1 cellular context compared by ENCODE assay signal in the genomic region with DNA sequence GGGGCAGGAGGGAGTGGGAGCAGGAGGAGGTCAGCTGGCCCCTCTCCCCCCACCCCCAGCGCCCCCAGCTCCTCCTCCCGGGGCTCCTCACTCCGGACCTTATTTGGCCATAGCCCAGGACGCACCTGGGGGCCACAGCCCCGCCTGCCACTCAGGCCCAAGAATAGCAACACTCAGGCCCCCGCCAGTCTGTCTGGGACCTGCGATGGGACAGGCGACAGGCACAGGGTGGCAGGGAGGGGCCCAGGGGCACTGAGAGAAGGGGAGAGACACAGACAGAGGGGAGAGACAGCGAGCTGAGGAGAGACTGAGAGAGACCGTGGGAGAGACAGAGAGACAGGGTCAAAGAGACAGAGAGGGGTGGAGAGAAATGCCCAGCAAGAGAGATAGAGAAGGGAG.
TF ChIP-seq lines count a peak whose summit lies in the region.

No MANE protein-coding gene starts in this region.

TF ChIP-seq in WTC11, 78 proteins besides CTCF, POLR2A, EP300 and RAD21 (continued from another document):
- TF ChIP-seq, protein P1, sequence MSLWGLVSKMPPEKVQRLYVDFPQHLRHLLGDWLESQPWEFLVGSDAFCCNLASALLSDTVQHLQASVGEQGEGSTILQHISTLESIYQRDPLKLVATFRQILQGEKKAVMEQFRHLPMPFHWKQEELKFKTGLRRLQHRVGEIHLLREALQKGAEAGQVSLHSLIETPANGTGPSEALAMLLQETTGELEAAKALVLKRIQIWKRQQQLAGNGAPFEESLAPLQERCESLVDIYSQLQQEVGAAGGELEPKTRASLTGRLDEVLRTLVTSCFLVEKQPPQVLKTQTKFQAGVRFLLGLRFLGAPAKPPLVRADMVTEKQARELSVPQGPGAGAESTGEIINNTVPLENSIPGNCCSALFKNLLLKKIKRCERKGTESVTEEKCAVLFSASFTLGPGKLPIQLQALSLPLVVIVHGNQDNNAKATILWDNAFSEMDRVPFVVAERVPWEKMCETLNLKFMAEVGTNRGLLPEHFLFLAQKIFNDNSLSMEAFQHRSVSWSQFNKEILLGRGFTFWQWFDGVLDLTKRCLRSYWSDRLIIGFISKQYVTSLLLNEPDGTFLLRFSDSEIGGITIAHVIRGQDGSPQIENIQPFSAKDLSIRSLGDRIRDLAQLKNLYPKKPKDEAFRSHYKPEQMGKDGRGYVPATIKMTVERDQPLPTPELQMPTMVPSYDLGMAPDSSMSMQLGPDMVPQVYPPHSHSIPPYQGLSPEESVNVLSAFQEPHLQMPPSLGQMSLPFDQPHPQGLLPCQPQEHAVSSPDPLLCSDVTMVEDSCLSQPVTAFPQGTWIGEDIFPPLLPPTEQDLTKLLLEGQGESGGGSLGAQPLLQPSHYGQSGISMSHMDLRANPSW (CRISPR knock-in tag; conservative IDR thresholded peaks at IDR 0.05; ENCODE audit: low read depth), result no peak
- TF ChIP-seq, protein P2, sequence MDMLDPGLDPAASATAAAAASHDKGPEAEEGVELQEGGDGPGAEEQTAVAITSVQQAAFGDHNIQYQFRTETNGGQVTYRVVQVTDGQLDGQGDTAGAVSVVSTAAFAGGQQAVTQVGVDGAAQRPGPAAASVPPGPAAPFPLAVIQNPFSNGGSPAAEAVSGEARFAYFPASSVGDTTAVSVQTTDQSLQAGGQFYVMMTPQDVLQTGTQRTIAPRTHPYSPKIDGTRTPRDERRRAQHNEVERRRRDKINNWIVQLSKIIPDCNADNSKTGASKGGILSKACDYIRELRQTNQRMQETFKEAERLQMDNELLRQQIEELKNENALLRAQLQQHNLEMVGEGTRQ (CRISPR knock-in tag; IDR thresholded peaks at IDR 0.05), result no peak
- TF ChIP-seq, protein P3, sequence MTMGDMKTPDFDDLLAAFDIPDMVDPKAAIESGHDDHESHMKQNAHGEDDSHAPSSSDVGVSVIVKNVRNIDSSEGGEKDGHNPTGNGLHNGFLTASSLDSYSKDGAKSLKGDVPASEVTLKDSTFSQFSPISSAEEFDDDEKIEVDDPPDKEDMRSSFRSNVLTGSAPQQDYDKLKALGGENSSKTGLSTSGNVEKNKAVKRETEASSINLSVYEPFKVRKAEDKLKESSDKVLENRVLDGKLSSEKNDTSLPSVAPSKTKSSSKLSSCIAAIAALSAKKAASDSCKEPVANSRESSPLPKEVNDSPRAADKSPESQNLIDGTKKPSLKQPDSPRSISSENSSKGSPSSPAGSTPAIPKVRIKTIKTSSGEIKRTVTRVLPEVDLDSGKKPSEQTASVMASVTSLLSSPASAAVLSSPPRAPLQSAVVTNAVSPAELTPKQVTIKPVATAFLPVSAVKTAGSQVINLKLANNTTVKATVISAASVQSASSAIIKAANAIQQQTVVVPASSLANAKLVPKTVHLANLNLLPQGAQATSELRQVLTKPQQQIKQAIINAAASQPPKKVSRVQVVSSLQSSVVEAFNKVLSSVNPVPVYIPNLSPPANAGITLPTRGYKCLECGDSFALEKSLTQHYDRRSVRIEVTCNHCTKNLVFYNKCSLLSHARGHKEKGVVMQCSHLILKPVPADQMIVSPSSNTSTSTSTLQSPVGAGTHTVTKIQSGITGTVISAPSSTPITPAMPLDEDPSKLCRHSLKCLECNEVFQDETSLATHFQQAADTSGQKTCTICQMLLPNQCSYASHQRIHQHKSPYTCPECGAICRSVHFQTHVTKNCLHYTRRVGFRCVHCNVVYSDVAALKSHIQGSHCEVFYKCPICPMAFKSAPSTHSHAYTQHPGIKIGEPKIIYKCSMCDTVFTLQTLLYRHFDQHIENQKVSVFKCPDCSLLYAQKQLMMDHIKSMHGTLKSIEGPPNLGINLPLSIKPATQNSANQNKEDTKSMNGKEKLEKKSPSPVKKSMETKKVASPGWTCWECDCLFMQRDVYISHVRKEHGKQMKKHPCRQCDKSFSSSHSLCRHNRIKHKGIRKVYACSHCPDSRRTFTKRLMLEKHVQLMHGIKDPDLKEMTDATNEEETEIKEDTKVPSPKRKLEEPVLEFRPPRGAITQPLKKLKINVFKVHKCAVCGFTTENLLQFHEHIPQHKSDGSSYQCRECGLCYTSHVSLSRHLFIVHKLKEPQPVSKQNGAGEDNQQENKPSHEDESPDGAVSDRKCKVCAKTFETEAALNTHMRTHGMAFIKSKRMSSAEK (CRISPR knock-in tag; IDR thresholded peaks at IDR 0.05; ENCODE audit: borderline replicate concordance), result no peak
- TF ChIP-seq, protein P4, sequence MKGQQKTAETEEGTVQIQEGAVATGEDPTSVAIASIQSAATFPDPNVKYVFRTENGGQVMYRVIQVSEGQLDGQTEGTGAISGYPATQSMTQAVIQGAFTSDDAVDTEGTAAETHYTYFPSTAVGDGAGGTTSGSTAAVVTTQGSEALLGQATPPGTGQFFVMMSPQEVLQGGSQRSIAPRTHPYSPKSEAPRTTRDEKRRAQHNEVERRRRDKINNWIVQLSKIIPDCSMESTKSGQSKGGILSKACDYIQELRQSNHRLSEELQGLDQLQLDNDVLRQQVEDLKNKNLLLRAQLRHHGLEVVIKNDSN (CRISPR knock-in tag; IDR thresholded peaks at IDR 0.05), result no peak
TF ChIP-seq in WTC11: peak in this region for 0.
